Comparison of ENCODE assay signal across 24 cellular contexts in the genomic region with DNA sequence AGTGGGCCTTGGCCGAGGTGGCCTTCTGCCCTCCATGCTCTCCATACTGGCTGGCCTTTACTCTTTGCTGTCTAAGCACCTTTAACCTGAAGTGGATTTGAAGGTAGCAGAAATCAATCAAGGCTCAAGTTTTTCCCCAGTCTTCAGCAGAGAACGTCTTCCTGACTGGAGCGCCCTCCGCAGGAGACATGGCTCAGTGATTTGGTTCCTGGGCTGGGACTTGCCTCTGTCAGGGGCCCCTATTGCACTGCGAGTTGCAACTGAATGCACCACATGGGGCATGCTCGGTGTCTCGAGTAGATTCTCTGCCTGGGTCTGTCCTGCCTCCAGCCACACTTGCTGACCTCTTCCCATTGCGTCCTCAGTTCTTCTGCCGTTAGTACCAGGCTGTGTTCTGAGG.
"Had no signal": no experiment of that assay in that cellular context is flagged by ENCODE, and none has a peak within 500 bp of the region (broad histone marks: within the 10 kb centered on the region; RNA-seq: fewer than 3 reads in every experiment).

No MANE protein-coding gene starts in this region.

- DNase-seq: activated CD4-positive, alpha-beta T cell treated with anti-CD3 and anti-CD28 coated beads, Interleukin-2, amount 50 U/mL, for 4 hours; activated CD8-positive, alpha-beta memory T cell treated with anti-CD3 and anti-CD28 coated beads, Interleukin-2, amount 50 U/mL, for 48 hours; activated naive CD4-positive, alpha-beta T cell treated with anti-CD3 and anti-CD28 coated beads, Interleukin-2, amount 50 U/mL, for 16 hours; activated naive CD8-positive, alpha-beta T cell treated with anti-CD3 and anti-CD28 coated beads, Interleukin-2, amount 50 U/mL, for 24 hours; activated T-cell treated with anti-CD3 and anti-CD28 coated beads, Interleukin-2, amount 50 U/mL, for 48 hours; anterior cingulate cortex; body of pancreas; effector CD8-positive, alpha-beta T cell; foreskin keratinocyte; kidney glomerular epithelial cell; left lung; naive B cell; ovary; spleen; stimulated activated CD4-positive, alpha-beta T cell treated with anti-CD3 and anti-CD28 coated beads, Interleukin-4, amount 100 ng/mL, for 24 hours; stimulated activated naive CD4-positive, alpha-beta T cell treated with Interleukin-2 at 50 U/mL for 16 hours; tibial artery had no signal

- H3K36me3 ChIP-seq: cardiac muscle cell, ovary, prostate gland had no signal

- H3K4me1 ChIP-seq: body of pancreas, foreskin keratinocyte, left lung, prostate gland, right atrium auricular region, spleen, tibial artery had no signal

- H3K9me3 ChIP-seq: body of pancreas, left lung, neutrophil, ovary, prostate gland, right atrium auricular region, spleen, tibial artery had no signal

- H3K27me3 Mint-ChIP-seq: activated naive CD8-positive, alpha-beta T cell treated with anti-CD3 and anti-CD28 coated beads, Interleukin-2, amount 50 U/mL, for 24 hours; dendritic cell treated with granulocyte-macrophage colony-stimulating factor and Interleukin-4, amounts not matched to agents 40 ng/mL and 50 ng/mL, for 4 days; naive B cell had no signal

- H3K4me1 Mint-ChIP-seq: naive B cell had no signal

- H3K27ac Mint-ChIP-seq: activated naive CD8-positive, alpha-beta T cell treated with anti-CD3 and anti-CD28 coated beads, Interleukin-2, amount 50 U/mL, for 24 hours; dendritic cell treated with granulocyte-macrophage colony-stimulating factor and Interleukin-4, amounts not matched to agents 40 ng/mL and 50 ng/mL, for 4 days; T-helper 2 cell treated with Interferon-gamma antibody and Interleukin-4, amounts not matched to agents 5 μg/mL and 100 μg/mL, for 36 hours had no signal

- H3K4me3 Mint-ChIP-seq: activated naive CD8-positive, alpha-beta T cell treated with anti-CD3 and anti-CD28 coated beads, Interleukin-2, amount 50 U/mL, for 24 hours; dendritic cell treated with granulocyte-macrophage colony-stimulating factor and Interleukin-4, amounts not matched to agents 40 ng/mL and 50 ng/mL, for 4 days; naive B cell; T-helper 2 cell treated with Interferon-gamma antibody and Interleukin-4, amounts not matched to agents 5 μg/mL and 100 μg/mL, for 36 hours had no signal

- H3K4me3 ChIP-seq: body of pancreas, cardiac muscle cell, left lung, lung, ovary, prostate gland, right atrium auricular region, spleen, tibial artery had no signal

- ATAC-seq: activated naive CD8-positive, alpha-beta T cell treated with anti-CD3 and anti-CD28 coated beads, Interleukin-2, amount 50 U/mL, for 24 hours; body of pancreas; foreskin keratinocyte; left lung had no signal

- H3K27ac ChIP-seq: body of pancreas, cardiac muscle cell, foreskin keratinocyte, left lung, neutrophil, ovary, prostate gland, right atrium auricular region, spleen, tibial artery had no signal

- H3K9me3 Mint-ChIP-seq: activated naive CD8-positive, alpha-beta T cell treated with anti-CD3 and anti-CD28 coated beads, Interleukin-2, amount 50 U/mL, for 24 hours; dendritic cell treated with granulocyte-macrophage colony-stimulating factor and Interleukin-4, amounts not matched to agents 40 ng/mL and 50 ng/mL, for 4 days; naive B cell; T-helper 2 cell treated with Interferon-gamma antibody and Interleukin-4, amounts not matched to agents 5 μg/mL and 100 μg/mL, for 36 hours had no signal

- H3K27me3 ChIP-seq: body of pancreas, cardiac muscle cell, foreskin keratinocyte, left lung, neutrophil, ovary, right atrium auricular region, spleen, tibial artery had no signal
